Comparison of ENCODE assay signal across 1 cellular context in genomic region chr4:37815591-37815990, GRCh38.
TF ChIP-seq lines count a peak whose summit lies in the region.

No MANE protein-coding gene starts in this region.

TF ChIP-seq in HEK293, 187 proteins besides CTCF, POLR2A, EP300 and RAD21 (continued from another document):
- TF ChIP-seq ZBTB26 (tag by site-specific recombination; optimal IDR thresholded peaks at IDR 0.05) (no peak), ZNF311 (tag by site-specific recombination; IDR thresholded peaks at IDR 0.05; ENCODE audit: borderline replicate concordance) (no peak), ZNF510 (tag by site-specific recombination; IDR thresholded peaks at IDR 0.05; ENCODE audit: insufficient replicate concordance) (no peak), EGR2 (tag by site-specific recombination; IDR thresholded peaks at IDR 0.05; ENCODE audit: low read depth) (peak; percentile 50; the same call in 1 of the 2 replicates), ZFHX2 (tag by site-specific recombination; conservative IDR thresholded peaks at IDR 0.05) (0 out of 2 replicates have a peak, but pooled peaks have one; percentile 44)
